12 cellular contexts compared by ENCODE assay signal in the genomic region with DNA sequence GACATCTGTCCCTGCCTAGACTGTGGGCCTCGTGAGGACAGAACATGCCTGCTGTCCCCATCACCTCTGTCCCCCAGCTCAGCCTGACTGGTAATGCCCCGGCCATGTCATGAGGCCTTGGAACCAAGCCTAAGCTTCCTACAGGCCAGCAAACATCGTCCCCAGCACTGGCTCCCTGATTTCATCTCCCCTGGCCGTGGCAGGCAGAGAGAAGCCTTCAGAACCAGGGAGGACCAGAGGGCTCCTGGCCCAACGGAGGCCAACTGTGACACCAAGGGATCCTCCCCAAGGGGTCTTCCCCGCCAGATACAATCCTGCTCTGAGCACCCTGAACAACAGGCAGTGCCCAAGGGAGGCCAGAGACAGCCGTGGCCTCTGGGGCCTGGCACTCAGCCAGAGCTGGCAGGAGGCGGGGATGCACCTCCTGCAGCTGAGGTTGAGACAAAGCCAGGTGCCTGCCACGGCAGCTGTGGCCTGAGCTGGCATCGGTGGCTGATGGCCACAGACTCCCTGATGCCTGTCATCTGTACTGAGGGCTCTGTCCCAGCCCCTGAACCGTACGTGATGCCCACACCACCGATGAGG. TPM values are rescaled to one million over a fixed set of nuclear protein-coding genes. Genes with fewer than 3 reads are reported as not detected.
DNase-seq lines count a peak whose midpoint lies in the region; ATAC-seq and TF ChIP-seq lines count a peak whose summit lies in the region.
"Had no signal": no experiment of that assay in that cellular context is flagged by ENCODE, and none has a peak within 500 bp of the region (broad histone marks: within the 10 kb centered on the region; RNA-seq: fewer than 3 reads in every experiment).

No MANE protein-coding gene starts in this region.

- H3K36me3 ChIP-seq in DND-41 (ENCODE audit: insufficient read depth, low read length) (no peaks in the 10 kb centered on the region), adrenal gland (replicated peaks in 1 of 2) (no peaks in the 10 kb centered on the region), neural cell (ENCODE audit: insufficient read depth, low read length) (no peaks in the 10 kb centered on the region), esophagus muscularis mucosa (no peaks in the 10 kb centered on the region)

- no peaks in the 10 kb centered on the region for H3K9me2 ChIP-seq in neural cell (ENCODE audit: insufficient read depth, low read length)

- H3K79me2 ChIP-seq in DND-41 (ENCODE audit: insufficient read depth, low read length) (no peaks in the 10 kb centered on the region), neural cell (replicated peaks; ENCODE audit: insufficient read depth, low read length) (no peaks in the 10 kb centered on the region)

- TF ChIP-seq CTCF in DND-41 (IDR thresholded peaks at IDR 0.05; ENCODE audit: borderline replicate concordance, extremely low read depth, low read length, poor library complexity, severe bottlenecking) (no peak), adrenal gland (IDR thresholded peaks at IDR 0.05) (no peak), neural cell (IDR thresholded peaks at IDR 0.05; ENCODE audit: poor library complexity, severe bottlenecking) (no peak), esophagus muscularis mucosa (IDR thresholded peaks at IDR 0.05) (no peak)

- no peaks in the 10 kb centered on the region for H3K27me3 ChIP-seq in DND-41 (ENCODE audit: insufficient read depth, low read length, poor library complexity)
- no peaks in the 10 kb centered on the region for H3K27me3 ChIP-seq in adrenal gland
- no peaks in the 10 kb centered on the region for H3K27me3 ChIP-seq in neural cell (ENCODE audit: insufficient read depth, low read depth, low read length)
- no peaks in the 10 kb centered on the region for H3K27me3 ChIP-seq in esophagus muscularis mucosa

- no peak overlapping the region for H3K27ac ChIP-seq in DND-41 (ENCODE audit: low read length)
- peak overlapping the region in 2 of 5 donors; percentile 22 to 50 for H3K27ac ChIP-seq in adrenal gland
- H3K27ac ChIP-seq in neural cell (ENCODE audit: low read length) = peak overlapping the region; percentile 89
- H3K27ac ChIP-seq in esophagus muscularis mucosa (replicated peaks in 1 of 4) = no peak overlapping the region
- H3K27ac ChIP-seq: epithelial cell of prostate had no signal

- H2AFZ ChIP-seq in DND-41 (ENCODE audit: low read depth, low read length) = no peak overlapping the region
- H2AFZ ChIP-seq in neural cell (ENCODE audit: low read depth, low read length) = no peak overlapping the region

- no peaks in the 10 kb centered on the region for H3K9me3 ChIP-seq in DND-41 (ENCODE audit: insufficient read depth, low read length, severe bottlenecking)
- no peaks in the 10 kb centered on the region for H3K9me3 ChIP-seq in adrenal gland (replicated peaks in 1 of 3)
- H3K9me3 ChIP-seq in neural cell (ENCODE audit: low read length) = no peaks in the 10 kb centered on the region
- H3K9me3 ChIP-seq in esophagus muscularis mucosa = no peaks in the 10 kb centered on the region

- H4K20me1 ChIP-seq in DND-41 (ENCODE audit: insufficient read depth, low read length) (peaks cover 72% of the 10 kb centered on the region), neural cell (ENCODE audit: insufficient read depth) (no peaks in the 10 kb centered on the region)

- H3K4me2 ChIP-seq in DND-41 (ENCODE audit: insufficient read depth, low read length) (no peak overlapping the region), neural cell (ENCODE audit: low read length) (no peak overlapping the region)

- DNase-seq in DND-41 (no peak), NCI-H146 (lab: John Stamatoyannopoulos, UW) (peak; percentile 63), adrenal gland (peak; percentile 47 to 84 (median 64)), esophagus muscularis mucosa (ENCODE audit: extremely low spot score) (no peak), NCI-H1048 (lab: John Stamatoyannopoulos, UW) (no peak), H4 (ENCODE audit: low spot score) (no peak)
- DNase-seq: activated naive CD8-positive, alpha-beta T cell treated with anti-CD3 and anti-CD28 coated beads for 36 hours; NCI-H1694 had no signal

- H3F3A ChIP-seq in neural cell (ENCODE audit: insufficient read depth, low read length, poor library complexity, severe bottlenecking) = no peaks in the 10 kb centered on the region

- ATAC-seq in DND-41 (ENCODE audit: insufficient read depth, low read depth) = 0 out of 3 replicates have a peak, but pooled peaks have one; percentile 22
- ATAC-seq in HG03457 (IDR thresholded peaks at IDR 0.05; ENCODE audit: unreplicated experiment) = no peak

- intact Hi-C loops in adrenal gland (cut with DNase I) = no loop called here
- intact Hi-C loops in esophagus muscularis mucosa (cut with DNase I) = no loop called here

- TF ChIP-seq POLR2A in adrenal gland (IDR thresholded peaks at IDR 0.05) = no peak
- no peak for TF ChIP-seq POLR2A in esophagus muscularis mucosa (IDR thresholded peaks at IDR 0.05; ENCODE audit: low read depth)

- H3K9ac ChIP-seq in DND-41 (ENCODE audit: low read depth, low read length) (no peak overlapping the region), neural cell (ENCODE audit: low read length) (peak overlapping the region; percentile 44)

- TF ChIP-seq EP300 in neural cell (conservative IDR thresholded peaks at IDR 0.05; ENCODE audit: poor library complexity, severe bottlenecking) (no peak), esophagus muscularis mucosa (IDR thresholded peaks at IDR 0.05) (no peak)

- H3K4me1 ChIP-seq in DND-41 (ENCODE audit: insufficient read depth, low read length) (no peaks in the 10 kb centered on the region), adrenal gland (replicated peaks in 1 of 2) (peaks cover 7 to 17% of the 10 kb centered on the region in 2 donors), esophagus muscularis mucosa (peaks cover 0 to 5% (median 0%) of the 10 kb centered on the region in 4 donors)

- WGBS in adrenal gland, 4 donors = 37 to 61% (median 47%) methylated on average over 2 to 13 of the region's 13 CpGs
- WGBS in esophagus muscularis mucosa = 68% methylated on average over 13 of the region's 13 CpGs

- H3K4me3 ChIP-seq in DND-41 (ENCODE audit: low read depth in 1 of 2, low read length in 2 of 2) (no peak overlapping the region), adrenal gland (no peak overlapping the region), neural cell (ENCODE audit: low read length) (no peak overlapping the region), esophagus muscularis mucosa (no peak overlapping the region)
- H3K4me3 ChIP-seq: lung had no signal

- TF ChIP-seq RAD21 in neural cell (conservative IDR thresholded peaks at IDR 0.05) = no peak

TF ChIP-seq in neural cell, 6 proteins besides CTCF, POLR2A, EP300 and RAD21:
- TF ChIP-seq POLR2AphosphoS5 (IDR thresholded peaks at IDR 0.05) = no peak
- no peak for TF ChIP-seq MXI1 (conservative IDR thresholded peaks at IDR 0.05; ENCODE audit: poor library complexity, severe bottlenecking)
- no peak for TF ChIP-seq TAF1 (IDR thresholded peaks at IDR 0.05; ENCODE audit: low read depth)
- TF ChIP-seq, protein P1, sequence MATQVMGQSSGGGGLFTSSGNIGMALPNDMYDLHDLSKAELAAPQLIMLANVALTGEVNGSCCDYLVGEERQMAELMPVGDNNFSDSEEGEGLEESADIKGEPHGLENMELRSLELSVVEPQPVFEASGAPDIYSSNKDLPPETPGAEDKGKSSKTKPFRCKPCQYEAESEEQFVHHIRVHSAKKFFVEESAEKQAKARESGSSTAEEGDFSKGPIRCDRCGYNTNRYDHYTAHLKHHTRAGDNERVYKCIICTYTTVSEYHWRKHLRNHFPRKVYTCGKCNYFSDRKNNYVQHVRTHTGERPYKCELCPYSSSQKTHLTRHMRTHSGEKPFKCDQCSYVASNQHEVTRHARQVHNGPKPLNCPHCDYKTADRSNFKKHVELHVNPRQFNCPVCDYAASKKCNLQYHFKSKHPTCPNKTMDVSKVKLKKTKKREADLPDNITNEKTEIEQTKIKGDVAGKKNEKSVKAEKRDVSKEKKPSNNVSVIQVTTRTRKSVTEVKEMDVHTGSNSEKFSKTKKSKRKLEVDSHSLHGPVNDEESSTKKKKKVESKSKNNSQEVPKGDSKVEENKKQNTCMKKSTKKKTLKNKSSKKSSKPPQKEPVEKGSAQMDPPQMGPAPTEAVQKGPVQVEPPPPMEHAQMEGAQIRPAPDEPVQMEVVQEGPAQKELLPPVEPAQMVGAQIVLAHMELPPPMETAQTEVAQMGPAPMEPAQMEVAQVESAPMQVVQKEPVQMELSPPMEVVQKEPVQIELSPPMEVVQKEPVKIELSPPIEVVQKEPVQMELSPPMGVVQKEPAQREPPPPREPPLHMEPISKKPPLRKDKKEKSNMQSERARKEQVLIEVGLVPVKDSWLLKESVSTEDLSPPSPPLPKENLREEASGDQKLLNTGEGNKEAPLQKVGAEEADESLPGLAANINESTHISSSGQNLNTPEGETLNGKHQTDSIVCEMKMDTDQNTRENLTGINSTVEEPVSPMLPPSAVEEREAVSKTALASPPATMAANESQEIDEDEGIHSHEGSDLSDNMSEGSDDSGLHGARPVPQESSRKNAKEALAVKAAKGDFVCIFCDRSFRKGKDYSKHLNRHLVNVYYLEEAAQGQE (IDR thresholded peaks at IDR 0.05; ENCODE audit: borderline replicate concordance) = no peak
- no peak for TF ChIP-seq EZH2 (IDR thresholded peaks at IDR 0.05; ENCODE audit: borderline replicate concordance, insufficient read depth, low read length, poor library complexity, severe bottlenecking)
- no peak for TF ChIP-seq SMC3 (conservative IDR thresholded peaks at IDR 0.05; ENCODE audit: poor library complexity)

RNA-seq across cellular contexts. Expression of a gene that starts 9.9 kb away (rescaled TPM):
- total RNA-seq in adrenal gland = 10 to 100 TPM in 2 of 8 donors, 1 to 10 TPM in 6; 6.7 to 13.2 (median 7.8) TPM
- 1 to 10 TPM; 2.7 to 8.3 (median 6.8) TPM for polyA plus RNA-seq in adrenal gland
- polyA plus RNA-seq in neural cell = 17.1 and 21.5 TPM in 2 replicates
- polyA minus RNA-seq in neural cell = 20.0 and 23.1 TPM in 2 replicates
- total RNA-seq in esophagus muscularis mucosa = 1 to 10 TPM; 6.5 to 9.1 (median 8.0) TPM
- 2.4 and 12.0 TPM in 2 replicates for total RNA-seq in H4 (2014; rRNA removed; shearing (Covaris generic))

RNA-seq across cellular contexts. Expression of a gene that starts 43.6 kb away (rescaled TPM):
- total RNA-seq in adrenal gland = 10 to 100 TPM; 13.6 to 25.7 (median 17.9) TPM
- 10 to 100 TPM in 1 of 3 donors, 1 to 10 TPM in 2; 5.6 to 48.0 (median 8.6) TPM for polyA plus RNA-seq in adrenal gland
- 11.7 and 11.8 TPM in 2 replicates for polyA plus RNA-seq in neural cell
- polyA minus RNA-seq in neural cell = 20.8 and 21.9 TPM in 2 replicates
- 10 to 100 TPM; 10.4 to 19.3 (median 13.2) TPM for total RNA-seq in esophagus muscularis mucosa
- total RNA-seq in H4 (2014; rRNA removed; shearing (Covaris generic)) = 3.6 and 4.0 TPM in 2 replicates

Comparison
In these comparisons a context has a peak if more than half of its experiments do, and no peak if none do; other contexts are left out.
1. DNase-seq: peak in NCI-H146 (single experiment) and adrenal gland (7 of 7); none in DND-41 (single experiment), esophagus muscularis mucosa (single experiment), NCI-H1048 (single experiment) and H4 (single experiment).